In the genomic region with DNA sequence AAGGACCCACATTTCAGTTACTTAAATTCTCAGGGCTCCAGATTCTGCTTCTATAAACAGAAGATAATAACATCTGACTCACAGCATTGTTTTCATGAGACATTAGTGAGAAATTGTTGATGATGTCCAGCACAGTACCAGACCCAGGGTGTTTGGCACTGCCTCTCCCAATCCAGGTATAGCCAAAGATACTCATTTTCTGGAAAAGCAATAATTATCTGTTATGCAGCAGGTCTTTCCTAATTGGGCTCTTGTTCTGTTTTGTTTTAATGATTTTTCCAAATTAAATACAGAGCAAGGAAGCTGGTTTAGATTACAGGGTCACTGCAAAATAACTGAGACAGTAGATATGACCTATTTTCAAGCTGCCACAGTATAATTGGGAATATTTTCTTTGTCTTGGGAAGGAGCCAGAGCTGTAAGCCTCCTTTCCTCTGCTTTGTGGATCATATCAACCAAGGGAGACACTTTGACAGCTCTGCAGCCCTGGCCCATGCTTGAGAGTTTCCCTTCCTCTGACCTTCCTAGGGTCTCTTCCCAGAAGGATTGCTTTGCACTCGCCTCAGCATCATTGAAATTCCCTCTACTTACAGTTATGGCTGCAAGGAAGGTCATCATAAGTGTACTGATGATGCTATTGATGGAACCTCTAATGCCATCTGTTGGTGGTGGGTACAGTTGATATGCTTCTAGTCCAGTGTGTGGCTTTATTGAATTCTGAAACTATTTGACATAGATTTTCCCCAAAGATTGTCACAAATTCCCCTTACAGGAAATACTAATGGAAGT, we compare ENCODE assay signal across 29 cellular contexts.
A peak's percentile ranks its signal among the peaks of the same experiment; 100 is the strongest.
DNase-seq lines count a peak whose midpoint lies in the region; ATAC-seq and TF ChIP-seq lines count a peak whose summit lies in the region.
"Had no signal": no experiment of that assay in that cellular context is flagged by ENCODE, and none has a peak within 500 bp of the region (broad histone marks: within the 10 kb centered on the region; RNA-seq: fewer than 3 reads in every experiment).

No MANE protein-coding gene starts in this region.

- H3K9me3 ChIP-seq in uterus: no peaks in the 10 kb centered on the region
- H3K9me3 ChIP-seq: upper lobe of left lung had no signal

- H3K36me3 ChIP-seq in uterus: no peaks in the 10 kb centered on the region
- H3K36me3 ChIP-seq: upper lobe of left lung had no signal

- H3K27ac ChIP-seq in foreskin keratinocyte (no peak overlapping the region), uterus (peak overlapping the region; percentile 11 to 53)
- H3K27ac ChIP-seq: 22Rv1, PC-9, upper lobe of left lung had no signal

- H3K4me1 ChIP-seq in foreskin keratinocyte (no peaks in the 10 kb centered on the region), uterus (no peaks in the 10 kb centered on the region)
- H3K4me1 ChIP-seq: upper lobe of left lung had no signal

- DNase-seq in NCI-H1105 treated with DMSO at 0.1 percent for 48 hours (lab: John Stamatoyannopoulos, UW) (peak; percentile 3), NCI-H1105 (lab: John Stamatoyannopoulos, UW) (no peak), amniotic epithelial cell (ENCODE audit: low read depth) (peak; percentile 58), foreskin keratinocyte (no peak), uterus (no peak), NCI-H1048 (lab: John Stamatoyannopoulos, UW) (no peak), HuH-7.5 (ENCODE audit: low spot score) (no peak)
- DNase-seq: activated CD4-positive, alpha-beta T cell treated with anti-CD3 and anti-CD28 coated beads, Interleukin-2, amount 50 U/mL, for 4 hours; activated CD4-positive, CD25-positive, alpha-beta regulatory T cell; anterior cingulate cortex; CD8-positive, alpha-beta T cell; cortex of kidney; DMS 273 treated with DMSO at 0.1 percent for 48 hours; kidney; NCI-H187; NCI-H2171 treated with DMSO at 0.1 percent for 48 hours; NK-92 treated with Interleukin-12 subunit alpha and Interleukin-12 subunit beta, amount 100 ng/mL, for 24 hours; PC-9; posterior cingulate gyrus; SIG-M5; stimulated activated CD4-positive, alpha-beta T cell treated with anti-CD3 and anti-CD28 coated beads, Interleukin-4, amount 100 ng/mL, for 24 hours; substantia nigra; T-cell; upper lobe of left lung had no signal

- H3K27me3 ChIP-seq in foreskin keratinocyte (peaks cover 10% of the 10 kb centered on the region), uterus (no peaks in the 10 kb centered on the region)
- H3K27me3 ChIP-seq: upper lobe of left lung had no signal

- no peak overlapping the region for H3K4me3 ChIP-seq in uterus
- H3K4me3 ChIP-seq: GM23338, PC-9, upper lobe of left lung had no signal

- TF ChIP-seq CTCF in foreskin keratinocyte (conservative IDR thresholded peaks at IDR 0.05) (peak; percentile 29), uterus (IDR thresholded peaks at IDR 0.05) (peak in 1 of 4 experiments; percentile 24)

- intact Hi-C loops in uterus (cut with DNase I; ENCODE audit: low total_unique reads): no loop called here

- no peak for ATAC-seq in foreskin keratinocyte
- no peak for ATAC-seq in HG03469 (IDR thresholded peaks at IDR 0.05; ENCODE audit: unreplicated experiment)
- ATAC-seq: CD8-positive, alpha-beta T cell; GM23338; sciatic nerve; stimulated activated effector memory CD8-positive, alpha-beta T cell treated with anti-CD3 and anti-CD28 coated beads, Interleukin-12 subunit alpha, Interleukin-12 subunit beta, amount 100 ng/mL, for 72 hours; T-cell had no signal

- TF ChIP-seq POLR2A in uterus (IDR thresholded peaks at IDR 0.05): no peak

Comparison
In these comparisons a context has a peak if more than half of its experiments do, and no peak if none do; other contexts are left out.
1. DNase-seq: peak in NCI-H1105 treated with DMSO at 0.1 percent for 48 hours (single experiment) and amniotic epithelial cell (single experiment); none in NCI-H1105 (single experiment), foreskin keratinocyte (0 of 2), uterus (0 of 2), NCI-H1048 (single experiment) and HuH-7.5 (single experiment).